ENCODE assay signal across 8 cellular contexts in the genomic region with DNA sequence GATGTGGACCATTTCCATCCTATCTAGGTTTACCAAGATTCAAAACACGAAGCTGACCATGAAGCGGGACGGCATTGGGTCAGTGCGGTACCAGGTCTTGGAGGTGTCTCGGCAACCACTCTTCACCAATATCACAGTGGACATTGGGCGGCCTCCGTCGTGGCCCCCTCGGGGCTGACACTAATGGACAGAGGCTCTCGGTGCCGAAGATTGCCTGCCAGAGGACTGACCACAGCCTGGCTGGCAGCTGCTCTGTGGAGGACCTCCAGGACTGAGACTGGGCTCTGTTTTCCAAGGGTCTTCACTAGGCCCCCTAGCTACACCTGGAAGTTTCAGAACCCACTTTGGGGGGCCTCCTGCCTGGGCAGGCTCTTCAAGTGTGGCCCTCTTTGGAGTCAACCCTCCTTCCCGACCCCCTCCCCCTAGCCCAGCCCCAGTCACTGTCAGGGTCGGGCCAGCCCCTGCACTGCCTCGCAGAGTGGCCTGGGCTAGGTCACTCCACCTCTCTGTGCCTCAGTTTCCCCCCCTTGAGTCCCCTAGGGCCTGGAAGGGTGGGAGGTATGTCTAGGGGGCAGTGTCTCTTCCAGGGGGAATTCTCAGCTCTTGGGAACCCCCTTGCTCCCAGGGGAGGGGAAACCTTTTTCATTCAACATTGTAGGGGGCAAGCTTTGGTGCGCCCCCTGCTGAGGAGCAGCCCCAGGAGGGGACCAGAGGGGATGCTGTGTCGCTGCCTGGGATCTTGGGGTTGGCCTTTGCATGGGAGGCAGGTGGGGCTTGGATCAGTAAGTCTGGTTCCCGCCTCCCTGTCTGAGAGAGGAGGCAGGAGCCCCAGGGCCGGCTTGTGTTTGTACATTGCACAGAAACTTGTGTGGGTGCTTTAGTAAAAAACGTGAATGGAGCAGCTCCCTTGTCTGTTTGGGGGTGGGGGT. TPM values are rescaled to one million over a fixed set of nuclear protein-coding genes. Genes with fewer than 3 reads are reported as not detected.
DNase-seq lines count a peak whose midpoint lies in the region; ATAC-seq and TF ChIP-seq lines count a peak whose summit lies in the region.

No MANE protein-coding gene starts in this region.

- TF ChIP-seq CTCF in adrenal gland (IDR thresholded peaks at IDR 0.05), result no peak
- TF ChIP-seq CTCF in transverse colon (IDR thresholded peaks at IDR 0.05), result no peak

- intact Hi-C loops in activated naive CD4-positive, alpha-beta T cell treated with anti-CD3 and anti-CD28 coated beads for 36 hours (cut with micrococcal nuclease), result loop anchor here (1.0 to 5.0 kb wide), 5 partner anchors 16 to 338 kb away; a partner anchor contains a TSS
- intact Hi-C loops in adrenal gland (cut with DNase I) (no loop called here), left colon (cut with DNase I, micrococcal nuclease) (no loop called here), transverse colon (cut with DNase I; ENCODE audit: low total_unique reads) (no loop called here)

- no peaks in the 10 kb centered on the region for H3K27me3 Mint-ChIP-seq in activated naive CD4-positive, alpha-beta T cell treated with anti-CD3 and anti-CD28 coated beads for 36 hours (ENCODE audit: low read depth)

- H3K4me1 ChIP-seq in adrenal gland (replicated peaks in 1 of 2) (peaks cover 7 to 11% of the 10 kb centered on the region in 2 donors), transverse colon (peaks cover 5 to 32% (median 24%) of the 10 kb centered on the region in 4 donors)

- peak; percentile 1 for ATAC-seq in left colon
- no peak for ATAC-seq in GM18519 (IDR thresholded peaks at IDR 0.05; ENCODE audit: low FRiP score, unreplicated experiment)

- no peak overlapping the region for H3K27ac Mint-ChIP-seq in activated naive CD4-positive, alpha-beta T cell treated with anti-CD3 and anti-CD28 coated beads for 36 hours

- no peak for TF ChIP-seq EP300 in transverse colon (IDR thresholded peaks at IDR 0.05; ENCODE audit: low read depth)

- DNase-seq in activated naive CD4-positive, alpha-beta T cell treated with anti-CD3 and anti-CD28 coated beads for 36 hours, result no peak
- no peak for DNase-seq in activated naive CD4-positive, alpha-beta T cell treated with anti-CD3 and anti-CD28 coated beads, Interleukin-2, amount 50 U/mL, for 16 hours
- peak in 1 of 7 donors; percentile 25 for DNase-seq in adrenal gland
- peak in 1 of 2 donors; percentile 38 for DNase-seq in left colon
- DNase-seq in transverse colon, result no peak
- no peak for DNase-seq in COLO829 (ENCODE audit: low spot score)
- DNase-seq in nucleus accumbens (lab: John Stamatoyannopoulos, UW), result no peak

- peak overlapping the region; percentile 20 to 82 (median 79) for H3K27ac ChIP-seq in adrenal gland
- peak overlapping the region; percentile 83 to 88 (median 87) for H3K27ac ChIP-seq in transverse colon

- CTCF ChIA-PET in activated naive CD4-positive, alpha-beta T cell treated with anti-CD3 and anti-CD28 coated beads for 36 hours (lab: Charles Lee), result interaction anchor here (1.0 to 2.0 kb wide), 3 partner anchors 15 to 58 kb away, joined by 3 to 5 read pairs (median 4); no protein-coding TSS in a partner anchor

- H3K27me3 ChIP-seq in adrenal gland (no peaks in the 10 kb centered on the region), transverse colon (no peaks in the 10 kb centered on the region)

- peaks cover 2% of the 10 kb centered on the region for H3K36me3 Mint-ChIP-seq in activated naive CD4-positive, alpha-beta T cell treated with anti-CD3 and anti-CD28 coated beads for 36 hours (ENCODE audit: low read depth)

- WGBS in adrenal gland, 4 donors, result 65 to 81% (median 73%) methylated on average over 12 to 19 of the region's 19 CpGs
- WGBS in transverse colon (ENCODE audit: low coverage in 1 of 2), 2 donors, result 74% methylated on average over 19 of the region's 19 CpGs; no CpG with 5 or more reads in 1 of the 2 donors

- H3K36me3 ChIP-seq in adrenal gland (replicated peaks in 1 of 2) (no peaks in the 10 kb centered on the region), transverse colon (no peaks in the 10 kb centered on the region)

- TF ChIP-seq POLR2A in adrenal gland (IDR thresholded peaks at IDR 0.05) (no peak), transverse colon (IDR thresholded peaks at IDR 0.05) (no peak)

- H3K9me3 Mint-ChIP-seq in activated naive CD4-positive, alpha-beta T cell treated with anti-CD3 and anti-CD28 coated beads for 36 hours, result no peaks in the 10 kb centered on the region

- H3K9me3 ChIP-seq in adrenal gland (replicated peaks in 1 of 3), result no peaks in the 10 kb centered on the region
- no peaks in the 10 kb centered on the region for H3K9me3 ChIP-seq in transverse colon

- peak overlapping the region; percentile 89 for H3K4me3 Mint-ChIP-seq in activated naive CD4-positive, alpha-beta T cell treated with anti-CD3 and anti-CD28 coated beads for 36 hours

- in situ Hi-C loops in transverse colon (cut with MboI; ENCODE audit: low pct_ligation_motif_present in 1 of 4, low pct_unique_long_range_greater_than_20kb in 1 of 4, low sequenced_read_pairs in 3 of 4), result loop anchor here in 1 of 4 donors (10.0 kb wide), 1 partner anchor 54 kb away; no protein-coding TSS in a partner anchor

- peak overlapping the region in 1 of 4 donors; percentile 73 for H3K4me3 ChIP-seq in adrenal gland
- peak overlapping the region in 3 of 4 donors; percentile 56 to 64 (median 59) for H3K4me3 ChIP-seq in transverse colon

- peaks cover 5% of the 10 kb centered on the region for H3K4me1 Mint-ChIP-seq in activated naive CD4-positive, alpha-beta T cell treated with anti-CD3 and anti-CD28 coated beads for 36 hours (ENCODE audit: low read depth)

RNA-seq across cellular contexts. Expression of a gene that starts 0.9 kb away (rescaled TPM):
- 1 to 10 TPM in 1 of 2 experiments, under 1 TPM in 1; 0.91 to 1.6 TPM for total RNA-seq in activated naive CD4-positive, alpha-beta T cell treated with anti-CD3 and anti-CD28 coated beads for 36 hours
- total RNA-seq in adrenal gland (10 to 100 TPM in 5 of 8 donors, 1 to 10 TPM in 3; 5.8 to 16.8 (median 11.7) TPM), left colon (10 to 100 TPM; 22.4 to 22.6 TPM), transverse colon (10 to 100 TPM; 13.8 to 22.0 (median 17.6) TPM)
- 10 to 100 TPM in 2 of 3 donors, 1 to 10 TPM in 1; 3.1 to 53.5 (median 52.5) TPM for polyA plus RNA-seq in adrenal gland

RNA-seq across cellular contexts. Expression of a gene that starts 11.5 kb away (rescaled TPM):
- 10 to 100 TPM; 18.7 to 19.2 TPM for total RNA-seq in activated naive CD4-positive, alpha-beta T cell treated with anti-CD3 and anti-CD28 coated beads for 36 hours
- total RNA-seq in adrenal gland (10 to 100 TPM; 18.8 to 47.9 (median 28.0) TPM), left colon (10 to 100 TPM; 22.7 to 28.6 TPM), transverse colon (10 to 100 TPM; 16.5 to 19.5 (median 18.6) TPM)
- 10 to 100 TPM; 18.2 to 34.3 (median 24.1) TPM for polyA plus RNA-seq in adrenal gland

RNA-seq across cellular contexts. Expression of a gene that starts 15.8 kb away (rescaled TPM):
- 10 to 100 TPM; 44.2 to 52.6 TPM for total RNA-seq in activated naive CD4-positive, alpha-beta T cell treated with anti-CD3 and anti-CD28 coated beads for 36 hours
- total RNA-seq in adrenal gland (100 to 1,000 TPM; 177 to 318 (median 216) TPM), left colon (100 to 1,000 TPM; 166 to 182 TPM), transverse colon (100 to 1,000 TPM in 2 of 4 donors, 10 to 100 TPM in 2; 29.2 to 203 (median 97.9) TPM)
- 100 to 1,000 TPM; 141 to 302 (median 161) TPM for polyA plus RNA-seq in adrenal gland

RNA-seq across cellular contexts. Expression of a gene that starts 20.7 kb away (rescaled TPM):
- total RNA-seq in activated naive CD4-positive, alpha-beta T cell treated with anti-CD3 and anti-CD28 coated beads for 36 hours, result 10 to 100 TPM; 22.2 to 27.7 TPM
- total RNA-seq in adrenal gland (10 to 100 TPM; 12.0 to 48.0 (median 22.0) TPM), left colon (10 to 100 TPM; 17.8 to 24.7 TPM), transverse colon (10 to 100 TPM; 13.1 to 29.4 (median 17.1) TPM)
- polyA plus RNA-seq in adrenal gland, result 10 to 100 TPM; 19.1 to 29.1 (median 24.6) TPM

RNA-seq across cellular contexts. Expression of a gene that starts 40.7 kb away (rescaled TPM):
- total RNA-seq in activated naive CD4-positive, alpha-beta T cell treated with anti-CD3 and anti-CD28 coated beads for 36 hours, result 10 to 100 TPM; 10.2 to 11.1 TPM
- total RNA-seq in adrenal gland (100 to 1,000 TPM in 1 of 8 donors, 10 to 100 TPM in 7; 11.9 to 198 (median 23.5) TPM), left colon (10 to 100 TPM; 35.3 to 42.3 TPM), transverse colon (10 to 100 TPM; 22.4 to 31.8 (median 29.5) TPM)
- polyA plus RNA-seq in adrenal gland, result 10 to 100 TPM; 11.8 to 77.2 (median 27.6) TPM
